Comparison of ENCODE assay signal across 1 cellular context in genomic region chr6:87897581-87898147, GRCh38.
TF ChIP-seq lines count a peak whose summit lies in the region.

No MANE protein-coding gene starts in this region.

TF ChIP-seq in endothelial cell of umbilical vein, 7 proteins besides CTCF, POLR2A, EP300 and RAD21:
- TF ChIP-seq FOS (IDR thresholded peaks at IDR 0.05; ENCODE audit: borderline replicate concordance, insufficient read depth, low read length): peak; percentile 58
- TF ChIP-seq POLR2AphosphoS5 (IDR thresholded peaks at IDR 0.05; ENCODE audit: insufficient read depth, low read depth, low read length): no peak
- no peak for TF ChIP-seq EZH2 (IDR thresholded peaks at IDR 0.05; ENCODE audit: borderline replicate concordance, low read depth, low read length, severe bottlenecking)
- TF ChIP-seq MAX (IDR thresholded peaks at IDR 0.05; ENCODE audit: insufficient read depth, insufficient read length): no peak
- no peak for TF ChIP-seq GATA2 (IDR thresholded peaks at IDR 0.05; ENCODE audit: insufficient read depth, insufficient read length, low read depth, low read length)
